Comparison of ENCODE assay signal across 25 cellular contexts in the genomic region with DNA sequence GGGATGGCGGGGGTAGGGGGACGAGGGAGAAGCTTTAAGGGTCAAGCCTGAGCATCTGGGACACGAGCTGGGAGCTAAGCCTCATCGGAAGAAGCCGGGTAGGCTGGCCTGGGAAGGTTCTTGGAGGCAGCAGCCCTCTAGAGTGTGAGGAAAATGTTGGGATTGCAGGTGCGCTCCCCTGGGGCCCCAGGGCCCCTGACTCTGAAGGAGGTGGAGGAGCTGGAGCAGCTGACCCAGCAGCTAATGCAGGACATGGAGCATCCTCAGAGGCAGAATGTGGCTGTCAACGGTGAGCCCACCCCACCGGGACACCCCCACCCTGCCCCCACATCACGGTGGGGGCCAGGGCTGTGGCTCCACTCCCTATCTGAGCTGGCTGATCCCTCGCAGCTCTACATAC. TPM values are rescaled to one million over a fixed set of nuclear protein-coding genes. Genes with fewer than 3 reads are reported as not detected.
DNase-seq lines count a peak whose midpoint lies in the region; ATAC-seq, FAIRE-seq and TF ChIP-seq lines count a peak whose summit lies in the region.
"Had no signal": no experiment of that assay in that cellular context is flagged by ENCODE, and none has a peak within 500 bp of the region (broad histone marks: within the 10 kb centered on the region; RNA-seq: fewer than 3 reads in every experiment).

No MANE protein-coding gene starts in this region.

- no peak for ATAC-seq in activated naive CD8-positive, alpha-beta T cell treated with anti-CD3 and anti-CD28 coated beads, Interleukin-2, amount 10 ng/mL, durations not matched to agents 7 days and 5 days (ENCODE audit: low read depth)
- ATAC-seq in WTC11 (no peak), upper lobe of left lung (ENCODE audit: low FRiP score in 2 of 2) (no peak), HG03025 (IDR thresholded peaks at IDR 0.05; ENCODE audit: low FRiP score, unreplicated experiment) (no peak)

- WGBS in upper lobe of left lung, 2 donors = 84% methylated on average over 8 to 10 of the region's 10 CpGs

- TF ChIP-seq CTCF in WTC11 (IDR thresholded peaks at IDR 0.05) (no peak), kidney (IDR thresholded peaks at IDR 0.05; ENCODE audit: borderline replicate concordance, extremely low read depth, insufficient read depth) (no peak), upper lobe of left lung (IDR thresholded peaks at IDR 0.05) (no peak)

- TF ChIP-seq EP300 in upper lobe of left lung (IDR thresholded peaks at IDR 0.05) = no peak

- no peak for TF ChIP-seq POLR2A in upper lobe of left lung (IDR thresholded peaks at IDR 0.05)

- H3K9me3 Mint-ChIP-seq in activated naive CD8-positive, alpha-beta T cell treated with anti-CD3 and anti-CD28 coated beads, Interleukin-2, amount 10 ng/mL, durations not matched to agents 7 days and 5 days = no peaks in the 10 kb centered on the region
- no peaks in the 10 kb centered on the region for H3K9me3 Mint-ChIP-seq in activated naive CD8-positive, alpha-beta T cell treated with anti-CD3 and anti-CD28 coated beads for 36 hours
- no peaks in the 10 kb centered on the region for H3K9me3 Mint-ChIP-seq in WTC11
- H3K9me3 Mint-ChIP-seq: activated T-helper 2 cell treated with anti-CD3 and anti-CD28 coated beads, Interferon-gamma antibody, Interleukin-2, Interleukin-4, amounts not matched to agents 10 μg/mL and 5 μg/mL and 100 μg/mL, durations not matched to agents 14 hours and 24 hours and 36 hours had no signal

- H3K9ac ChIP-seq in kidney (ENCODE audit: low read length in 2 of 2) = no peak overlapping the region

- H3K36me3 ChIP-seq in kidney (ENCODE audit: control insufficient read depth in 1 of 2, insufficient read depth in 2 of 2, low read length in 2 of 2) (peaks cover 8 to 15% of the 10 kb centered on the region in 2 donors), upper lobe of left lung (peaks cover 25 to 68% (median 53%) of the 10 kb centered on the region in 4 donors)

- H3K9me3 ChIP-seq in kidney (ENCODE audit: control insufficient read depth in 1 of 2, low read length in 2 of 2) (no peaks in the 10 kb centered on the region), upper lobe of left lung (no peaks in the 10 kb centered on the region)
- H3K9me3 ChIP-seq: BE2C, Caco-2 had no signal

- POLR2A ChIA-PET in activated naive CD8-positive, alpha-beta T cell treated with anti-CD3 and anti-CD28 coated beads, Interleukin-2, amount 10 ng/mL, durations not matched to agents 7 days and 5 days (lab: Charles Lee) = interaction anchor here (2.0 to 6.7 kb wide), 2 partner anchors 13 to 20 kb away, joined by 6 to 40 read pairs; partner anchors contain the start of gene EPHA1
- POLR2A ChIA-PET in WTC11 (lab: Charles Lee) = interaction anchor here (0.8 to 7.2 kb wide), 6 partner anchors 8 to 28 kb away, joined by 3 to 62 read pairs (median 4); partner anchors contain the start of gene EPHA1

- peaks cover 14% of the 10 kb centered on the region for H3K36me3 Mint-ChIP-seq in activated naive CD8-positive, alpha-beta T cell treated with anti-CD3 and anti-CD28 coated beads, Interleukin-2, amount 10 ng/mL, durations not matched to agents 7 days and 5 days
- H3K36me3 Mint-ChIP-seq in activated naive CD8-positive, alpha-beta T cell treated with anti-CD3 and anti-CD28 coated beads for 36 hours = peaks cover 10% of the 10 kb centered on the region
- peaks cover 41% of the 10 kb centered on the region for H3K36me3 Mint-ChIP-seq in WTC11

- CTCF ChIA-PET in WTC11 (lab: Charles Lee) = interaction anchor here (0.6 to 4.4 kb wide), 13 partner anchors 8 to 148 kb away, joined by 3 to 48 read pairs (median 5); partner anchors contain the start of genes EPHA1 and FAM131B

- H3K27ac ChIP-seq in kidney (ENCODE audit: low read depth in 2 of 2, low read length in 2 of 2) (no peak overlapping the region), upper lobe of left lung (peak overlapping the region in 3 of 4 donors; percentile 13 to 39 (median 20))
- H3K27ac ChIP-seq: brain microvascular endothelial cell, SK-N-MC had no signal

- intact Hi-C loops in kidney (cut with DNase I) = no loop called here

- H3K4me1 ChIP-seq in kidney (ENCODE audit: control insufficient read depth in 1 of 2, insufficient read depth in 1 of 2, low read depth in 1 of 2, low read length in 2 of 2) = peaks cover 12 to 33% of the 10 kb centered on the region in 2 donors
- peaks cover 62 to 99% (median 76%) of the 10 kb centered on the region in 4 donors for H3K4me1 ChIP-seq in upper lobe of left lung

- peak overlapping the region; percentile 44 for H3K27ac Mint-ChIP-seq in activated naive CD8-positive, alpha-beta T cell treated with anti-CD3 and anti-CD28 coated beads, Interleukin-2, amount 10 ng/mL, durations not matched to agents 7 days and 5 days
- no peak overlapping the region for H3K27ac Mint-ChIP-seq in activated naive CD8-positive, alpha-beta T cell treated with anti-CD3 and anti-CD28 coated beads for 36 hours
- H3K27ac Mint-ChIP-seq in WTC11 = no peak overlapping the region
- H3K27ac Mint-ChIP-seq: activated T-helper 2 cell treated with anti-CD3 and anti-CD28 coated beads, Interferon-gamma antibody, Interleukin-2, Interleukin-4, amounts not matched to agents 10 μg/mL and 5 μg/mL and 100 μg/mL, durations not matched to agents 14 hours and 24 hours and 36 hours; progenitor cell of endocrine pancreas had no signal

- H3K4me3 ChIP-seq in kidney (ENCODE audit: low read length in 2 of 2) (no peak overlapping the region), upper lobe of left lung (no peak overlapping the region)
- H3K4me3 ChIP-seq: lung, SK-N-MC had no signal

- peaks cover 10% of the 10 kb centered on the region for H3K4me1 Mint-ChIP-seq in activated naive CD8-positive, alpha-beta T cell treated with anti-CD3 and anti-CD28 coated beads, Interleukin-2, amount 10 ng/mL, durations not matched to agents 7 days and 5 days
- H3K4me1 Mint-ChIP-seq in activated naive CD8-positive, alpha-beta T cell treated with anti-CD3 and anti-CD28 coated beads for 36 hours = peaks cover 10% of the 10 kb centered on the region
- H3K4me1 Mint-ChIP-seq in WTC11 = peaks cover 11% of the 10 kb centered on the region

- H3K27me3 Mint-ChIP-seq in activated naive CD8-positive, alpha-beta T cell treated with anti-CD3 and anti-CD28 coated beads, Interleukin-2, amount 10 ng/mL, durations not matched to agents 7 days and 5 days = no peaks in the 10 kb centered on the region
- no peaks in the 10 kb centered on the region for H3K27me3 Mint-ChIP-seq in activated naive CD8-positive, alpha-beta T cell treated with anti-CD3 and anti-CD28 coated beads for 36 hours
- H3K27me3 Mint-ChIP-seq in WTC11 (ENCODE audit: low read depth) = no peaks in the 10 kb centered on the region
- H3K27me3 Mint-ChIP-seq: progenitor cell of endocrine pancreas had no signal

- no peak for DNase-seq in activated naive CD8-positive, alpha-beta T cell treated with anti-CD3 and anti-CD28 coated beads, Interleukin-2, amount 10 ng/mL, durations not matched to agents 7 days and 5 days
- no peak for DNase-seq in activated naive CD8-positive, alpha-beta T cell treated with anti-CD3 and anti-CD28 coated beads for 36 hours
- no peak for DNase-seq in WTC11 (ENCODE audit: low spot score)
- peak; percentile 56 for DNase-seq in kidney
- DNase-seq in upper lobe of left lung = no peak
- DNase-seq in activated CD4-positive, CD25-positive, alpha-beta regulatory T cell treated with anti-CD3 and anti-CD28 coated beads, Interleukin-2, amount 50 U/mL, for 72 hours = no peak
- DNase-seq in effector CD8-positive, alpha-beta T cell (lab: John Stamatoyannopoulos, UW) = no peak
- DNase-seq: activated CD4-positive, alpha-beta T cell treated with anti-CD3 and anti-CD28 coated beads, Interleukin-2, amount 50 U/mL, for 1 hour; BE2C; brain microvascular endothelial cell; DND-41; NCI-H69; stimulated activated CD8-positive, alpha-beta memory T cell treated with anti-CD3 and anti-CD28 coated beads, Interleukin-4, amount 100 ng/mL, for 48 hours; T-helper 2 cell had no signal

- H3K4me3 Mint-ChIP-seq in activated naive CD8-positive, alpha-beta T cell treated with anti-CD3 and anti-CD28 coated beads, Interleukin-2, amount 10 ng/mL, durations not matched to agents 7 days and 5 days = no peak overlapping the region
- no peak overlapping the region for H3K4me3 Mint-ChIP-seq in activated naive CD8-positive, alpha-beta T cell treated with anti-CD3 and anti-CD28 coated beads for 36 hours
- no peak overlapping the region for H3K4me3 Mint-ChIP-seq in WTC11

- FAIRE-seq in kidney (lab: Jason Lieb, UNC) = no peak
- FAIRE-seq: H54, HTR-8/SVneo, keratinocyte had no signal

- H3K27me3 ChIP-seq in upper lobe of left lung = no peaks in the 10 kb centered on the region
- H3K27me3 ChIP-seq: BE2C, brain microvascular endothelial cell had no signal

RNA-seq across cellular contexts. Expression of gene ZYX, which starts 6.9 kb away (rescaled TPM):
- total RNA-seq in activated naive CD8-positive, alpha-beta T cell treated with anti-CD3 and anti-CD28 coated beads, Interleukin-2, amount 10 ng/mL, durations not matched to agents 7 days and 5 days = 100 to 1,000 TPM; 199 to 200 TPM
- total RNA-seq in activated naive CD8-positive, alpha-beta T cell treated with anti-CD3 and anti-CD28 coated beads for 36 hours = 100 to 1,000 TPM; 116 to 118 TPM
- total RNA-seq in WTC11 (2021) (166 to 179 TPM (median 167 TPM) in 3 replicates), kidney (193 TPM), upper lobe of left lung (100 to 1,000 TPM in 5 of 6 donors, 10 to 100 TPM in 1; 44.6 to 345 (median 222) TPM)
- 50.1 TPM for polyA plus RNA-seq in kidney (ENCODE audit: insufficient read depth, low read depth, low replicate concordance)

RNA-seq across cellular contexts. Expression of gene EPHA1, which starts 20.6 kb away (rescaled TPM):
- total RNA-seq in activated naive CD8-positive, alpha-beta T cell treated with anti-CD3 and anti-CD28 coated beads, Interleukin-2, amount 10 ng/mL, durations not matched to agents 7 days and 5 days = 10 to 100 TPM; 27.3 to 28.2 TPM
- total RNA-seq in activated naive CD8-positive, alpha-beta T cell treated with anti-CD3 and anti-CD28 coated beads for 36 hours = 1 to 10 TPM; 2.3 to 3.4 TPM
- 159 to 203 TPM (median 162 TPM) in 3 replicates for total RNA-seq in WTC11 (2021)
- total RNA-seq in kidney = 22.3 TPM
- polyA plus RNA-seq in kidney (ENCODE audit: insufficient read depth, low read depth, low replicate concordance) = 6.9 TPM
- 10 to 100 TPM in 4 of 6 donors, 1 to 10 TPM in 2; 5.3 to 18.9 (median 13.0) TPM for total RNA-seq in upper lobe of left lung
- total RNA-seq: RPMI7951 had no signal

RNA-seq across cellular contexts. Expression of gene FAM131B, which starts 25.5 kb away (rescaled TPM):
- 1 to 10 TPM; 2.3 to 2.9 TPM for total RNA-seq in activated naive CD8-positive, alpha-beta T cell treated with anti-CD3 and anti-CD28 coated beads, Interleukin-2, amount 10 ng/mL, durations not matched to agents 7 days and 5 days
- total RNA-seq in activated naive CD8-positive, alpha-beta T cell treated with anti-CD3 and anti-CD28 coated beads for 36 hours = 1 to 10 TPM; 1.7 to 2.0 TPM
- total RNA-seq in WTC11 (2021) = 24.0 to 26.3 TPM (median 25.3 TPM) in 3 replicates
- 0.82 TPM for total RNA-seq in kidney
- 0.19 TPM for polyA plus RNA-seq in kidney (ENCODE audit: insufficient read depth, low read depth, low replicate concordance)
- total RNA-seq in upper lobe of left lung = 1 to 10 TPM in 1 of 6 donors, under 1 TPM in 4, not detected in 1; 0.59 to 5.7 (median 0.67) TPM
- total RNA-seq: RPMI7951 had no signal

RNA-seq across cellular contexts. Expression of gene TAS2R60, which starts 55.2 kb away (rescaled TPM):
- under 1 TPM in 1 of 2 experiments, not detected in 1; 0.65 TPM for total RNA-seq in activated naive CD8-positive, alpha-beta T cell treated with anti-CD3 and anti-CD28 coated beads, Interleukin-2, amount 10 ng/mL, durations not matched to agents 7 days and 5 days
- not detected for total RNA-seq in activated naive CD8-positive, alpha-beta T cell treated with anti-CD3 and anti-CD28 coated beads for 36 hours
- total RNA-seq in WTC11 (2021) = 0.21 to 0.39 TPM (median 0.24 TPM) in 3 replicates
- not detected for total RNA-seq in kidney
- not detected for polyA plus RNA-seq in kidney (ENCODE audit: insufficient read depth, low read depth, low replicate concordance)
- 1 to 10 TPM in 2 of 6 donors, under 1 TPM in 1, not detected in 3; 0.83 to 3.1 (median 1.2) TPM for total RNA-seq in upper lobe of left lung
- total RNA-seq: A673; activated T-helper 2 cell treated with anti-CD3 and anti-CD28 coated beads, Interferon-gamma antibody, Interleukin-2, Interleukin-4, amounts not matched to agents 10 μg/mL and 5 μg/mL and 100 μg/mL, durations not matched to agents 14 hours and 24 hours and 36 hours; Caco-2; progenitor cell of endocrine pancreas; RPMI7951 had no signal

Comparison
In these comparisons a context has a peak if more than half of its experiments do, and no peak if none do; other contexts are left out.
1. H3K27ac ChIP-seq: peak in upper lobe of left lung (3 of 4); none in kidney (0 of 2).